In the genomic region with DNA sequence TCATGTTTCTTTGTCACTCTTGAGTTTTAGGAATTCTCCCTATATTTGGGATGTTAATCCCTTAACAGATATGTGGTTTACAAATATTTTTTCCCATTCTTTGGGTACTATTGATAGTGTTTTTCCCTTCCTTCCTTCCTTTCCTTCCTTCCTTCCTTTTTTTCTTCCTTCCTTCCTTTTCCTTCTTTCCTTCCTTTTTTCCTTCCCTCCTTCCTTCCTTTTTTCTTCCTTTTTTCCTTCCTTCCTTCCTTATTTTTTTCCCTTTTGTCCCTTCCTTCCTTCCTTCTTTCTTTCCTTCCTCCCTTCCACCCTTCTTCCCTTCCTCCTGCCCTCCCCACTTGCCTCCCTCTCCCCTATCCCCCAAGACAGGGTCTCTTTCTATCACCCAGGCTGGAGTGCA, we compare ENCODE assay signal across 29 cellular contexts.
DNase-seq lines count a peak whose midpoint lies in the region; ATAC-seq and TF ChIP-seq lines count a peak whose summit lies in the region.
"Had no signal": no experiment of that assay in that cellular context is flagged by ENCODE, and none has a peak within 500 bp of the region (broad histone marks: within the 10 kb centered on the region; RNA-seq: fewer than 3 reads in every experiment).

No MANE protein-coding gene starts in this region.

- H3K4me3 ChIP-seq in HEK293 (ENCODE audit: low read depth, low read length): no peak overlapping the region
- H3K4me3 ChIP-seq: A549; BLaER1; BLaER1 treated with 17β-estradiol and CSF1 and Interleukin-3, amounts not matched to agents 10 nM and 100 nM had no signal

- no peak overlapping the region for H3K4me3 Mint-ChIP-seq in stimulated activated effector memory CD8-positive, alpha-beta T cell treated with anti-CD3 and anti-CD28 coated beads, Interleukin-12 subunit alpha, Interleukin-12 subunit beta, amount 100 ng/mL, for 72 hours
- H3K4me3 Mint-ChIP-seq: B cell; CD14-positive monocyte; CD4-positive, alpha-beta memory T cell; CD4-positive, alpha-beta T cell; CD4-positive, CD25-positive, alpha-beta regulatory T cell; CD8-positive, alpha-beta memory T cell; CD8-positive, alpha-beta T cell had no signal

- no peaks in the 10 kb centered on the region for H3K36me3 ChIP-seq in HEK293 (ENCODE audit: control insufficient read depth in 2 of 2, insufficient read depth in 1 of 2, low read length in 2 of 2)
- H3K36me3 ChIP-seq: BE2C; BLaER1; BLaER1 treated with 17β-estradiol and CSF1 and Interleukin-3, amounts not matched to agents 10 nM and 100 nM had no signal

- ATAC-seq in stimulated activated effector memory CD8-positive, alpha-beta T cell treated with anti-CD3 and anti-CD28 coated beads, Interleukin-12 subunit alpha, Interleukin-12 subunit beta, amount 100 ng/mL, for 72 hours: no peak
- ATAC-seq: A549; CD8-positive, alpha-beta T cell had no signal

- no peaks in the 10 kb centered on the region for H3K36me3 Mint-ChIP-seq in stimulated activated effector memory CD8-positive, alpha-beta T cell treated with anti-CD3 and anti-CD28 coated beads, Interleukin-12 subunit alpha, Interleukin-12 subunit beta, amount 100 ng/mL, for 72 hours
- H3K36me3 Mint-ChIP-seq: CD14-positive monocyte; CD4-positive, alpha-beta memory T cell; CD4-positive, CD25-positive, alpha-beta regulatory T cell; CD8-positive, alpha-beta memory T cell; CD8-positive, alpha-beta T cell had no signal

- no peak for TF ChIP-seq CTCF in HEK293 (tag by site-specific recombination; IDR thresholded peaks at IDR 0.05)

- no peaks in the 10 kb centered on the region for H3K4me1 Mint-ChIP-seq in stimulated activated effector memory CD8-positive, alpha-beta T cell treated with anti-CD3 and anti-CD28 coated beads, Interleukin-12 subunit alpha, Interleukin-12 subunit beta, amount 100 ng/mL, for 72 hours
- H3K4me1 Mint-ChIP-seq: B cell; CD14-positive monocyte; CD4-positive, alpha-beta memory T cell; CD4-positive, CD25-positive, alpha-beta regulatory T cell; CD8-positive, alpha-beta memory T cell had no signal

- no peaks in the 10 kb centered on the region for H3K4me1 ChIP-seq in HEK293 (ENCODE audit: control insufficient read depth, insufficient read depth, low read length)
- H3K4me1 ChIP-seq: A549; BE2C; BLaER1; BLaER1 treated with 17β-estradiol and CSF1 and Interleukin-3, amounts not matched to agents 10 nM and 100 nM; Caco-2 had no signal

- H3K9me3 Mint-ChIP-seq in stimulated activated effector memory CD8-positive, alpha-beta T cell treated with anti-CD3 and anti-CD28 coated beads, Interleukin-12 subunit alpha, Interleukin-12 subunit beta, amount 100 ng/mL, for 72 hours: peaks cover 6% of the 10 kb centered on the region

- no peak overlapping the region for H3K27ac Mint-ChIP-seq in stimulated activated effector memory CD8-positive, alpha-beta T cell treated with anti-CD3 and anti-CD28 coated beads, Interleukin-12 subunit alpha, Interleukin-12 subunit beta, amount 100 ng/mL, for 72 hours
- H3K27ac Mint-ChIP-seq: B cell; CD14-positive monocyte; CD4-positive, alpha-beta memory T cell; CD4-positive, alpha-beta T cell; CD4-positive, CD25-positive, alpha-beta regulatory T cell; CD8-positive, alpha-beta memory T cell; CD8-positive, alpha-beta T cell had no signal

- no peak overlapping the region for H3K27ac ChIP-seq in HEK293 (ENCODE audit: extremely low read depth, low read depth, low read length)
- H3K27ac ChIP-seq: 22Rv1; A549; BLaER1; BLaER1 treated with 17β-estradiol and CSF1 and Interleukin-3, amounts not matched to agents 10 nM and 100 nM; C4-2B had no signal

- no peaks in the 10 kb centered on the region for H3K9me3 ChIP-seq in HEK293 (ENCODE audit: control insufficient read depth, insufficient read depth, low read depth, low read length)
- H3K9me3 ChIP-seq: A549; BE2C; BLaER1; BLaER1 treated with 17β-estradiol and CSF1 and Interleukin-3, amounts not matched to agents 10 nM and 100 nM; Caco-2 had no signal

- no peak for DNase-seq in stimulated activated effector memory CD8-positive, alpha-beta T cell treated with anti-CD3 and anti-CD28 coated beads, Interleukin-12 subunit alpha, Interleukin-12 subunit beta, amount 100 ng/mL, for 72 hours (ENCODE audit: low spot score in 2 of 2)
- DNase-seq: 8988T; ACHN; AML-193; BE2C; C1 segment of cervical spinal cord; Caco-2; Calu3; CD4-positive, alpha-beta memory T cell; CD4-positive, alpha-beta T cell; CD4-positive, CD25-positive, alpha-beta regulatory T cell; CD8-positive, alpha-beta memory T cell; CD8-positive, alpha-beta T cell; COR-L47; DMS 273 treated with DMSO at 0.1 percent for 48 hours; DMS153; DMS53; DMS79; DMS79 treated with DMSO at 0.1 percent for 48 hours; DND-41; EL had no signal

- CTCF ChIA-PET in HEK293 (lab: Yijun Ruan, JAX): no interaction called here

- POLR2A ChIA-PET in HEK293 (lab: Yijun Ruan, JAX): no interaction called here

TF ChIP-seq in HEK293, 187 proteins besides CTCF, POLR2A, EP300 and RAD21:
- no peak for TF ChIP-seq ZNF341 (tag by site-specific recombination; IDR thresholded peaks at IDR 0.05; ENCODE audit: low read depth)
- TF ChIP-seq ZNF366 (tag by site-specific recombination; conservative IDR thresholded peaks at IDR 0.05): peak; percentile 92
TF ChIP-seq in HEK293: peak in this region for 1.
